11 cellular contexts compared by ENCODE assay signal in the genomic region with DNA sequence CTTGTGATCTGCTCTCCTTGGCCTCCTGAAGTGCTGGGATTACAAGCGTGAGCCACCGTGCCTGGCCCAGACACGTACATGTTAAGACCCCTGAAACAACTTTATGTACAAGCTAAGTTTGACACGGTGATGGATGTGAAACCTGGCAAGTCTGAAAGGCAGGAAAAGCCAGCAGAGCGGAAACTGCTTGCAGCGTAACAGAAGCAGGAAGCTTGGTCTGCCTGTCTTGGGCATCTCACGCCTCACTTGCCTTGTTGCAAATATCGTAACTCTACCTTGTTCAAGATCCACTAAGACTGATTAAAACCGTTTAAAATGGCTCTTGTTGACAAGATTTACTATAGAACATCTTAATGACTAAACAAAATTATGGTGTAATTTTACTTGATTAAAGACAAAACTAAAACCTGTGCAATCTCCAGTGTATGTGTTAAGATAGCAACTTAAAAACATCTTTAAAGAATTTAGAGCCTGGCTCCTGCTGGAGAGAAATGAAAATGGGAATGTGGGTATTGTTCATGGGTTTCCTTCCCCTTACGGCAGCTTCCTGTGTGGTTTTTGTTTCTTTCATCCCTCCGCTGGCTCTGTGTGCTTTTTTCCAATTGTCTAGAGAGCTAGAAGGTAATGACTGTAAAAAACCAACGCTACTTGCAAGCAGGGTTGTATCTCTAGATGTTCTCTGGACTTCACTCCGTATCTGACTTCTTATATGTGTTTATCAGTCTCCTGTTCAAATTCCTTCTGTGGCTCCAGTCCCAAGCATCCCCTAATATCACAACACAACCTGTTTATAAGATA.
DNase-seq lines count a peak whose midpoint lies in the region; TF ChIP-seq lines count a peak whose summit lies in the region.
"Had no signal": no experiment of that assay in that cellular context is flagged by ENCODE, and none has a peak within 500 bp of the region (broad histone marks: within the 10 kb centered on the region; RNA-seq: fewer than 3 reads in every experiment).

No MANE protein-coding gene starts in this region.

- H3K4me1 Mint-ChIP-seq in activated CD4-positive, alpha-beta T cell treated with anti-CD3 and anti-CD28 coated beads, Interleukin-2, amount 10 ng/mL, durations not matched to agents 7 days and 5 days = peaks cover 16% of the 10 kb centered on the region
- H3K4me1 Mint-ChIP-seq in immature natural killer cell = peaks cover 24 to 28% of the 10 kb centered on the region in 2 donors

- H3K27ac ChIP-seq in uterus = no peak overlapping the region

- no peaks in the 10 kb centered on the region for H3K9me3 Mint-ChIP-seq in activated CD4-positive, alpha-beta T cell treated with anti-CD3 and anti-CD28 coated beads, Interleukin-2, amount 10 ng/mL, durations not matched to agents 7 days and 5 days
- H3K9me3 Mint-ChIP-seq in immature natural killer cell = no peaks in the 10 kb centered on the region
- H3K9me3 Mint-ChIP-seq: endodermal cell had no signal

- H3K4me1 ChIP-seq in uterus = no peaks in the 10 kb centered on the region

- H3K27me3 ChIP-seq in uterus = no peaks in the 10 kb centered on the region

- TF ChIP-seq POLR2A in erythroblast (IDR thresholded peaks at IDR 0.05; ENCODE audit: low read length) = no peak
- TF ChIP-seq POLR2A in uterus (IDR thresholded peaks at IDR 0.05) = no peak

- no peak overlapping the region for H3K27ac Mint-ChIP-seq in activated CD4-positive, alpha-beta T cell treated with anti-CD3 and anti-CD28 coated beads, Interleukin-2, amount 10 ng/mL, durations not matched to agents 7 days and 5 days
- H3K27ac Mint-ChIP-seq in immature natural killer cell = peak overlapping the region; percentile 76 to 88 (median 84)
- H3K27ac Mint-ChIP-seq: endodermal cell had no signal

- POLR2A ChIA-PET in activated CD4-positive, alpha-beta T cell treated with anti-CD3 and anti-CD28 coated beads, Interleukin-2, amount 10 ng/mL, durations not matched to agents 7 days and 5 days (lab: Charles Lee) = no interaction called here

- no peaks in the 10 kb centered on the region for H3K36me3 Mint-ChIP-seq in activated CD4-positive, alpha-beta T cell treated with anti-CD3 and anti-CD28 coated beads, Interleukin-2, amount 10 ng/mL, durations not matched to agents 7 days and 5 days (ENCODE audit: low read depth)
- H3K36me3 Mint-ChIP-seq in immature natural killer cell = peaks cover 0 to 3% (median 0%) of the 10 kb centered on the region in 3 donors

- H3K4me3 Mint-ChIP-seq in activated CD4-positive, alpha-beta T cell treated with anti-CD3 and anti-CD28 coated beads, Interleukin-2, amount 10 ng/mL, durations not matched to agents 7 days and 5 days = no peak overlapping the region
- H3K4me3 Mint-ChIP-seq in immature natural killer cell = peak overlapping the region; percentile 63 to 81 (median 77)
- H3K4me3 Mint-ChIP-seq: endodermal cell had no signal

- CTCF ChIA-PET in activated CD4-positive, alpha-beta T cell treated with anti-CD3 and anti-CD28 coated beads, Interleukin-2, amount 10 ng/mL, durations not matched to agents 7 days and 5 days (lab: Charles Lee) = no interaction called here

- intact Hi-C loops in uterus (cut with DNase I; ENCODE audit: low total_unique reads) = no loop called here

- peak; percentile 21 for DNase-seq in Ammon's horn (ENCODE audit: low spot score)
- DNase-seq in Daoy (ENCODE audit: low read depth) = peak; percentile 36
- peak; percentile 13 for DNase-seq in activated CD4-positive, alpha-beta T cell treated with anti-CD3 and anti-CD28 coated beads, Interleukin-2, amount 10 ng/mL, durations not matched to agents 7 days and 5 days
- peak; percentile 7 to 42 (median 38) for DNase-seq in immature natural killer cell
- no peak for DNase-seq in NCI-H1436 (lab: John Stamatoyannopoulos, UW)
- DNase-seq in KG1 (lab: John Stamatoyannopoulos, UW) = no peak
- no peak for DNase-seq in erythroblast (lab: John Stamatoyannopoulos, UW)
- no peak for DNase-seq in uterus
- DNase-seq: endodermal cell, NCI-H1417, spleen had no signal

- peaks cover 6% of the 10 kb centered on the region for H3K27me3 Mint-ChIP-seq in activated CD4-positive, alpha-beta T cell treated with anti-CD3 and anti-CD28 coated beads, Interleukin-2, amount 10 ng/mL, durations not matched to agents 7 days and 5 days
- peaks cover 0 to 4% (median 1%) of the 10 kb centered on the region in 3 donors for H3K27me3 Mint-ChIP-seq in immature natural killer cell (ENCODE audit: low read depth in 3 of 3)

- H3K4me3 ChIP-seq in uterus = no peak overlapping the region
- H3K4me3 ChIP-seq: spleen had no signal

- no peaks in the 10 kb centered on the region for H3K36me3 ChIP-seq in uterus
- H3K36me3 ChIP-seq: spleen had no signal

- no peak for TF ChIP-seq CTCF in uterus (IDR thresholded peaks at IDR 0.05)

- H3K9me3 ChIP-seq in uterus = no peaks in the 10 kb centered on the region
- H3K9me3 ChIP-seq: spleen had no signal

Comparison
In these comparisons a context has a peak if more than half of its experiments do, and no peak if none do; other contexts are left out.
1. DNase-seq: peak in Ammon's horn (single experiment), Daoy (single experiment), activated CD4-positive, alpha-beta T cell treated with anti-CD3 and anti-CD28 coated beads, Interleukin-2, amount 10 ng/mL, durations not matched to agents 7 days and 5 days (single experiment) and immature natural killer cell (3 of 3); none in NCI-H1436 (single experiment), KG1 (single experiment), erythroblast (0 of 2) and uterus (0 of 2).